23 cellular contexts compared by ENCODE assay signal in genomic region chr17:45787044-45787443, GRCh38. TPM values are rescaled to one million over a fixed set of nuclear protein-coding genes. Genes with fewer than 3 reads are reported as not detected.
DNase-seq lines count a peak whose midpoint lies in the region; ATAC-seq and TF ChIP-seq lines count a peak whose summit lies in the region.
"Had no signal": no experiment of that assay in that cellular context is flagged by ENCODE, and none has a peak within 500 bp of the region (broad histone marks: within the 10 kb centered on the region; RNA-seq: fewer than 3 reads in every experiment).

No MANE protein-coding gene starts in this region.

- H3K4me1 ChIP-seq in PC-3 (ENCODE audit: insufficient read depth, low read length) = peaks cover 18% of the 10 kb centered on the region; the same call in 1 of the 2 replicates
- peaks cover 4% of the 10 kb centered on the region for H3K4me1 ChIP-seq in neural progenitor cell
- peaks cover 0 to 24% of the 10 kb centered on the region in 2 donors for H3K4me1 ChIP-seq in right atrium auricular region

- no peak overlapping the region for H3K27ac ChIP-seq in PC-3 (ENCODE audit: low read length)
- H3K27ac ChIP-seq in neural progenitor cell = no peak overlapping the region
- H3K27ac ChIP-seq in right atrium auricular region = no peak overlapping the region
- H3K27ac ChIP-seq: A549; BLaER1 treated with 17β-estradiol and CSF1 and Interleukin-3, amounts not matched to agents 10 nM and 100 nM; SK-N-MC had no signal

- H3K36me3 ChIP-seq in PC-3 (ENCODE audit: low read depth, low read length) = no peaks in the 10 kb centered on the region
- H3K36me3 ChIP-seq in neural progenitor cell = no peaks in the 10 kb centered on the region
- H3K36me3 ChIP-seq in right atrium auricular region = no peaks in the 10 kb centered on the region
- H3K36me3 ChIP-seq: BLaER1 treated with 17β-estradiol and CSF1 and Interleukin-3, amounts not matched to agents 10 nM and 100 nM had no signal

- H4K20me1 ChIP-seq in PC-3 (ENCODE audit: low read length) (no peaks in the 10 kb centered on the region), neural progenitor cell (ENCODE audit: low read depth) (peaks cover 12% of the 10 kb centered on the region)

- ATAC-seq in PC-3 = peak; percentile 6; the same call in 1 of the 2 replicates
- ATAC-seq: A549, Right ventricle myocardium inferior had no signal

- POLR2A ChIA-PET in PC-3 (lab: Charles Lee; ENCODE audit: unreplicated experiment) = no interaction called here

- CTCF ChIA-PET in PC-3 (lab: Charles Lee) = no interaction called here

- peak overlapping the region; percentile 7 for H3K4me3 Mint-ChIP-seq in neural progenitor cell
- H3K4me3 Mint-ChIP-seq: CD8-positive, alpha-beta memory T cell had no signal

- no peak overlapping the region for H3K27ac Mint-ChIP-seq in neural progenitor cell
- H3K27ac Mint-ChIP-seq: CD8-positive, alpha-beta memory T cell; H9 had no signal

- peaks cover 24% of the 10 kb centered on the region for H3K27me3 Mint-ChIP-seq in neural progenitor cell (ENCODE audit: insufficient read depth, low read depth)

- peaks cover 80% of the 10 kb centered on the region for H3K27me3 ChIP-seq in PC-3 (ENCODE audit: low read length)
- H3K27me3 ChIP-seq in neural progenitor cell = peaks cover 98% of the 10 kb centered on the region
- H3K27me3 ChIP-seq in right atrium auricular region = peaks cover 4 to 7% of the 10 kb centered on the region in 2 donors

- H3F3A ChIP-seq in PC-3 (ENCODE audit: low read length, unreplicated experiment) = no peaks in the 10 kb centered on the region
- H3F3A ChIP-seq in neural progenitor cell (ENCODE audit: low read depth) = peaks cover 17% of the 10 kb centered on the region

- BruUV-seq in PC-3 (replicated peaks; lab: Mats Ljungman, UMichigan) = no TSS peak

- no peak for TF ChIP-seq CTCF in PC-3 (conservative IDR thresholded peaks at IDR 0.05; ENCODE audit: low read depth, low read length)
- TF ChIP-seq CTCF in epithelial cell of esophagus (IDR thresholded peaks at IDR 0.05; ENCODE audit: insufficient read depth, low read depth, low read length, missing control alignments) = no peak
- no peak for TF ChIP-seq CTCF in neural progenitor cell (IDR thresholded peaks at IDR 0.05)
- TF ChIP-seq CTCF in right atrium auricular region (IDR thresholded peaks at IDR 0.05) = no peak

- H3K79me2 ChIP-seq in PC-3 (ENCODE audit: low read length) (no peaks in the 10 kb centered on the region), neural progenitor cell (ENCODE audit: low read depth) (no peaks in the 10 kb centered on the region)

- H3K4me3 ChIP-seq in PC-3 (ENCODE audit: low read length) (no peak overlapping the region), epithelial cell of esophagus (ENCODE audit: low read length) (no peak overlapping the region), neural progenitor cell (no peak overlapping the region), right atrium auricular region (no peak overlapping the region)
- H3K4me3 ChIP-seq: A549; BLaER1 treated with 17β-estradiol and CSF1 and Interleukin-3, amounts not matched to agents 10 nM and 100 nM; SK-N-MC had no signal

- DNase-seq in COLO829 (ENCODE audit: low spot score) (peak; percentile 50), PC-3 (no peak), epithelial cell of esophagus (ENCODE audit: low read depth) (peak; percentile 11), neural progenitor cell (ENCODE audit: low spot score) (no peak), NCI-H2107 (lab: John Stamatoyannopoulos, UW) (no peak), right atrium auricular region (ENCODE audit: low spot score) (no peak), DMS79 treated with DMSO at 0.1 percent for 48 hours (lab: John Stamatoyannopoulos, UW) (no peak)
- no peak for DNase-seq in stimulated activated CD4-positive, alpha-beta T cell treated with anti-CD3 and anti-CD28 coated beads, Interleukin-2, amount 100 ng/mL, for 48 hours
- DNase-seq: CD8-positive, alpha-beta memory T cell; DMS79; H9; Kasumi-1; MM.1S; NCI-H1092; NCI-H1436 treated with DMSO at 0.1 percent for 48 hours; NCI-H2029; NCI-H2171; NCI-H526; NK-92 treated with Interleukin-12 subunit alpha and Interleukin-12 subunit beta, amount 100 ng/mL, for 24 hours had no signal

- intact Hi-C loops in PC-3 (cut with micrococcal nuclease) = no loop called here

- H3K9ac ChIP-seq in PC-3 (ENCODE audit: low read length) = no peak overlapping the region
- no peak overlapping the region for H3K9ac ChIP-seq in neural progenitor cell
- H3K9ac ChIP-seq: BLaER1 treated with 17β-estradiol and CSF1 and Interleukin-3, amounts not matched to agents 10 nM and 100 nM had no signal

- H2AFZ ChIP-seq in PC-3 (ENCODE audit: low read length) = no peak overlapping the region
- H2AFZ ChIP-seq in neural progenitor cell (replicated peaks) = no peak overlapping the region

- H3K9me2 ChIP-seq in PC-3 (replicated peaks; ENCODE audit: low read length) = no peaks in the 10 kb centered on the region

- peaks cover 15% of the 10 kb centered on the region for H3K4me1 Mint-ChIP-seq in neural progenitor cell

- no peaks in the 10 kb centered on the region for H3K36me3 Mint-ChIP-seq in neural progenitor cell
- H3K36me3 Mint-ChIP-seq: CD8-positive, alpha-beta memory T cell had no signal

- H3K9me3 ChIP-seq in PC-3 (ENCODE audit: low read length) (no peaks in the 10 kb centered on the region), neural progenitor cell (ENCODE audit: low read depth) (no peaks in the 10 kb centered on the region), right atrium auricular region (no peaks in the 10 kb centered on the region)
- H3K9me3 ChIP-seq: A549; BLaER1 treated with 17β-estradiol and CSF1 and Interleukin-3, amounts not matched to agents 10 nM and 100 nM had no signal

- no peak overlapping the region for H3K4me2 ChIP-seq in PC-3 (ENCODE audit: low read length)
- no peak overlapping the region for H3K4me2 ChIP-seq in neural progenitor cell
- H3K4me2 ChIP-seq: A549; BLaER1 treated with 17β-estradiol and CSF1 and Interleukin-3, amounts not matched to agents 10 nM and 100 nM had no signal

- H3K9me3 Mint-ChIP-seq in neural progenitor cell = no peaks in the 10 kb centered on the region
- H3K9me3 Mint-ChIP-seq: CD8-positive, alpha-beta memory T cell; H9 had no signal

RNA-seq across cellular contexts. Expression of gene CRHR1, which starts 2.9 kb away (rescaled TPM):
- total RNA-seq in PC-3 (2014; rRNA removed) (not detected in 2 replicates), neural progenitor cell (ENCODE audit: low replicate concordance) (2.9 and 3.4 TPM in 2 replicates), right atrium auricular region (not detected)
- total RNA-seq: CD8-positive, alpha-beta memory T cell; Right ventricle myocardium inferior had no signal

RNA-seq across cellular contexts. Expression of gene SPPL2C, which starts 57.6 kb away (rescaled TPM):
- total RNA-seq in PC-3 (2014; rRNA removed) = not detected in 2 replicates
- total RNA-seq in neural progenitor cell (ENCODE audit: low replicate concordance) = not detected in 2 replicates
- total RNA-seq in right atrium auricular region = not detected
- total RNA-seq: CD8-positive, alpha-beta memory T cell; H9; Right ventricle myocardium inferior had no signal

Comparison
In these comparisons a context has a peak if more than half of its experiments do, and no peak if none do; other contexts are left out.
1. DNase-seq: peak in COLO829 (single experiment) and epithelial cell of esophagus (single experiment); none in PC-3 (single experiment), neural progenitor cell (single experiment), stimulated activated CD4-positive, alpha-beta T cell treated with anti-CD3 and anti-CD28 coated beads, Interleukin-2, amount 100 ng/mL, for 48 hours (0 of 2), NCI-H2107 (single experiment), right atrium auricular region (single experiment) and DMS79 treated with DMSO at 0.1 percent for 48 hours (single experiment).